Comparison of ENCODE assay signal across 9 cellular contexts in the genomic region with DNA sequence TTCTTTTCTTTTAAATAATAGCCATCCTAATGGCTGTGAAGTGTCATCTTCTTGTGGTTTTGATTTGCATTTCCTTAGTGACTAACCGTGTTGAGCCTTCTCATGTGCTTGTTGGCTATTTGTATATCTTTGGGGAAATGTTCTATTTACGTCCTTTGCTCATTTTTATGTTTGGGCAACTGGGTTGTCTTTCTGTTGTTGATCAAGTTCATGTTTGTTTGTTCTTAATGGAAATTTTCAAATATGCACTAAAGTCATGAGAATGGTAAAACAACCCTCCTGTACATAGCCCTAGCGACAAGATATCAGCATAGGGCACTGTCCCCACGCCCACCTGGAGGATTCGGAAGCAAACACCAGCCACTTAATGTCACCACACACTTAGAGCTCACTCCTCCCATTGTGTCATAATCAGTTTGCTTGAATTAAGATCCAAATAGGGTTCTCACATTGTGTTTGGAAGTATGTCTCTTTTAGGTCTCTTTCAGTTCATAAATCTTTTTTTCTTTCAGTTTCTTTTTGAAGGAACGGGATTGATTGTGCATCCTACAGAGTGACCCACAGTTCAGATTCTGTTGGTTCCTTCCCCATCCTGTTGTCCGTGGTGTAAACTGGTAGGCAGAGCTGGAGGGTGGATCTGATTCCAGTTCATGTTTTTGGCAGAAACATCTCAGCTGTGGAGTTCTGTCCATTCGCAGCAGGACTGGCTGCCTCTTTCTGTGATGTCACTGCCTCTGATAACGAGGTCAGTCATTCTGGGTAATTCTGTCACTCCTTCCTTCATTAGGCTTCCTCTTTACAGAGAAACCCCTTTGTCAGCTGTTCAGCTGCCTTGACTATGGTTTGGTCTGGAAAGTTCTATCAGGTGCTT. TPM values are rescaled to one million over a fixed set of nuclear protein-coding genes. Genes with fewer than 3 reads are reported as not detected.
DNase-seq lines count a peak whose midpoint lies in the region; ATAC-seq and TF ChIP-seq lines count a peak whose summit lies in the region.
"Had no signal": no experiment of that assay in that cellular context is flagged by ENCODE, and none has a peak within 500 bp of the region (broad histone marks: within the 10 kb centered on the region; RNA-seq: fewer than 3 reads in every experiment).

No MANE protein-coding gene starts in this region.

- intact Hi-C loops in activated CD4-positive, alpha-beta T cell treated with anti-CD3 and anti-CD28 coated beads, Interleukin-2, amount 10 ng/mL, durations not matched to agents 24 days and 14 days (cut with micrococcal nuclease): loop anchor here (2.0 to 5.0 kb wide), 2 partner anchors 34 to 74 kb away; no protein-coding TSS in a partner anchor

- no peak for ATAC-seq in GM18498 (IDR thresholded peaks at IDR 0.05; ENCODE audit: unreplicated experiment)

- peak; percentile 61 for DNase-seq in activated CD4-positive, alpha-beta T cell treated with anti-CD3 and anti-CD28 coated beads, Interleukin-2, amount 10 ng/mL, durations not matched to agents 24 days and 14 days
- no peak for DNase-seq in activated CD4-positive, alpha-beta T cell treated with anti-CD3 and anti-CD28 coated beads, Interleukin-2, amount 50 U/mL, for 48 hours
- DNase-seq in OCI-M1 (lab: John Stamatoyannopoulos, UW) (peak; percentile 65), cardiac muscle cell (ENCODE audit: low read depth in 1 of 2, low spot score in 1 of 2) (no peak), suprapubic skin (ENCODE audit: low spot score in 2 of 2) (no peak), anterior cingulate cortex (lab: John Stamatoyannopoulos, UW) (no peak)

- H3K27ac Mint-ChIP-seq in activated CD4-positive, alpha-beta T cell treated with anti-CD3 and anti-CD28 coated beads, Interleukin-2, amount 10 ng/mL, durations not matched to agents 24 days and 14 days: peak overlapping the region; percentile 84

- H3K4me1 ChIP-seq in cardiac muscle cell (ENCODE audit: low read depth) (peaks cover 27% of the 10 kb centered on the region), suprapubic skin (peaks cover 25% of the 10 kb centered on the region)

- H3K36me3 ChIP-seq in cardiac muscle cell (peaks cover 15% of the 10 kb centered on the region), suprapubic skin (peaks cover 24% of the 10 kb centered on the region)

- H3K4me3 ChIP-seq in cardiac muscle cell: no peak overlapping the region
- no peak overlapping the region for H3K4me3 ChIP-seq in suprapubic skin

- H3K27ac ChIP-seq in cardiac muscle cell (peak overlapping the region; percentile 92), temporal lobe (ENCODE audit: low read depth, low read length) (peak overlapping the region; percentile 4), suprapubic skin (no peak overlapping the region)
- H3K27ac ChIP-seq: HL-60 had no signal

- H3K27me3 ChIP-seq in cardiac muscle cell (no peaks in the 10 kb centered on the region), suprapubic skin (no peaks in the 10 kb centered on the region)

- H3K27me3 Mint-ChIP-seq in activated CD4-positive, alpha-beta T cell treated with anti-CD3 and anti-CD28 coated beads, Interleukin-2, amount 10 ng/mL, durations not matched to agents 24 days and 14 days: no peaks in the 10 kb centered on the region

- WGBS in suprapubic skin: 63% methylated on average over 9 of the region's 9 CpGs

- TF ChIP-seq CTCF in cardiac muscle cell (IDR thresholded peaks at IDR 0.05; ENCODE audit: low read depth, low read length) (no peak), suprapubic skin (IDR thresholded peaks at IDR 0.05) (no peak)

- H3K4me1 Mint-ChIP-seq in activated CD4-positive, alpha-beta T cell treated with anti-CD3 and anti-CD28 coated beads, Interleukin-2, amount 10 ng/mL, durations not matched to agents 24 days and 14 days: peaks cover 41% of the 10 kb centered on the region

- no peak for TF ChIP-seq EP300 in suprapubic skin (IDR thresholded peaks at IDR 0.05)

- no peak for TF ChIP-seq POLR2A in suprapubic skin (IDR thresholded peaks at IDR 0.05)

- no peaks in the 10 kb centered on the region for H3K9me3 ChIP-seq in cardiac muscle cell (ENCODE audit: low read depth)
- H3K9me3 ChIP-seq in suprapubic skin: no peaks in the 10 kb centered on the region

- H3K4me3 Mint-ChIP-seq in activated CD4-positive, alpha-beta T cell treated with anti-CD3 and anti-CD28 coated beads, Interleukin-2, amount 10 ng/mL, durations not matched to agents 24 days and 14 days: peak overlapping the region; percentile 54

- no peaks in the 10 kb centered on the region for H3K9me3 Mint-ChIP-seq in activated CD4-positive, alpha-beta T cell treated with anti-CD3 and anti-CD28 coated beads, Interleukin-2, amount 10 ng/mL, durations not matched to agents 24 days and 14 days

- H3K36me3 Mint-ChIP-seq in activated CD4-positive, alpha-beta T cell treated with anti-CD3 and anti-CD28 coated beads, Interleukin-2, amount 10 ng/mL, durations not matched to agents 24 days and 14 days (ENCODE audit: low read depth): peaks cover 41% of the 10 kb centered on the region

RNA-seq across cellular contexts. Expression of a gene that starts 26.4 kb away (rescaled TPM):
- 34.9 and 36.2 TPM in 2 replicates for total RNA-seq in activated CD4-positive, alpha-beta T cell treated with anti-CD3 and anti-CD28 coated beads, Interleukin-2, amount 10 ng/mL, durations not matched to agents 24 days and 14 days
- total RNA-seq in cardiac muscle cell (9.1 and 13.7 TPM in 2 replicates), temporal lobe (8.1 TPM), suprapubic skin (1 to 10 TPM; 2.2 to 5.1 (median 3.4) TPM)
- polyA plus RNA-seq in cardiac muscle cell: 4.0 and 5.9 TPM in 2 replicates

Comparison
In these comparisons a context has a peak if more than half of its experiments do, and no peak if none do; other contexts are left out.
1. DNase-seq: peak in activated CD4-positive, alpha-beta T cell treated with anti-CD3 and anti-CD28 coated beads, Interleukin-2, amount 10 ng/mL, durations not matched to agents 24 days and 14 days (single experiment) and OCI-M1 (single experiment); none in activated CD4-positive, alpha-beta T cell treated with anti-CD3 and anti-CD28 coated beads, Interleukin-2, amount 50 U/mL, for 48 hours (0 of 2), cardiac muscle cell (0 of 2), suprapubic skin (0 of 2) and anterior cingulate cortex (0 of 58).